In genomic region chr20:50794846-50795634, GRCh38 we compare ENCODE assay signal across 1 cellular context.
TF ChIP-seq lines count a peak whose summit lies in the region.

A gene with protein sequence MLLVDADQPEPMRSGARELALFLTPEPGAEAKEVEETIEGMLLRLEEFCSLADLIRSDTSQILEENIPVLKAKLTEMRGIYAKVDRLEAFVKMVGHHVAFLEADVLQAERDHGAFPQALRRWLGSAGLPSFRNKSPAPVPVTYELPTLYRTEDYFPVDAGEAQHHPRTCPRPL (plus strand): TSS chr20:50795061. CDS start chr20:50795084, 23 bp downstream.

TF ChIP-seq in GM12878, 131 proteins besides CTCF, POLR2A, EP300 and RAD21 (continued from another document and continues in another):
- TF ChIP-seq PRDM15 (CRISPR knock-in tag; IDR thresholded peaks at IDR 0.05) (no peak), E4F1 (IDR thresholded peaks at IDR 0.05; ENCODE audit: borderline replicate concordance, partially characterized antibody) (no peak), CEBPZ (IDR thresholded peaks at IDR 0.05; ENCODE audit: low read depth, low read length) (no peak), FOXK2 (IDR thresholded peaks at IDR 0.05) (no peak), E2F8 (IDR thresholded peaks at IDR 0.05; ENCODE audit: low read depth, partially characterized antibody) (no peak), YBX1 (IDR thresholded peaks at IDR 0.05) (no peak), NR2C1 (IDR thresholded peaks at IDR 0.05) (peak; percentile 49), ZNF207 (IDR thresholded peaks at IDR 0.05; ENCODE audit: borderline replicate concordance) (0 out of 2 replicates have a peak, but pooled peaks have one; percentile 46), SMC3 (IDR thresholded peaks at IDR 0.05; ENCODE audit: borderline replicate concordance, low read length) (peak; percentile 60), FOXM1 (IDR thresholded peaks at IDR 0.05; ENCODE audit: low read depth, low read length) (0 out of 2 replicates have a peak, but pooled peaks have one; percentile 14), ATF7 (IDR thresholded peaks at IDR 0.05; ENCODE audit: low read depth) (no peak), RELA (IDR thresholded peaks at IDR 0.05; ENCODE audit: borderline replicate concordance, partially characterized antibody) (peak; percentile 68), BHLHE40 (IDR thresholded peaks at IDR 0.05; ENCODE audit: borderline replicate concordance in 1 of 2, low read depth in 2 of 2, low read length in 1 of 2) (peak; percentile 70 to 90; a peak in 3 of 4 replicates), SMARCA5 (IDR thresholded peaks at IDR 0.05) (peak; percentile 100), NFXL1 (IDR thresholded peaks at IDR 0.05; ENCODE audit: borderline replicate concordance) (no peak; the same call in 1 of the 2 replicates), IRF5 (IDR thresholded peaks at IDR 0.05; ENCODE audit: borderline replicate concordance) (no peak), NBN (IDR thresholded peaks at IDR 0.05) (no peak), ZNF622 (IDR thresholded peaks at IDR 0.05) (no peak), NR2C2 (IDR thresholded peaks at IDR 0.05; ENCODE audit: borderline replicate concordance, control insufficient read depth, insufficient read length, low read depth) (no peak), STAT1 (conservative IDR thresholded peaks at IDR 0.05) (0 out of 2 replicates have a peak, but pooled peaks have one; percentile 37), USF1 (IDR thresholded peaks at IDR 0.05; ENCODE audit: borderline replicate concordance, extremely low read length, insufficient read depth, low read depth, low read length) (no peak), MYB (IDR thresholded peaks at IDR 0.05; ENCODE audit: borderline replicate concordance, low read depth, low read length) (no peak), ZNF687 (IDR thresholded peaks at IDR 0.05) (peak; percentile 51; the same call in 1 of the 2 replicates), REST (IDR thresholded peaks at IDR 0.05; ENCODE audit: low read depth, low read length) (no peak), ZNF274 (IDR thresholded peaks at IDR 0.05; ENCODE audit: insufficient read depth, insufficient read length) (no peak), RFX5 (IDR thresholded peaks at IDR 0.05; ENCODE audit: low read depth, low read length) (no peak)
- TF ChIP-seq, protein P1, sequence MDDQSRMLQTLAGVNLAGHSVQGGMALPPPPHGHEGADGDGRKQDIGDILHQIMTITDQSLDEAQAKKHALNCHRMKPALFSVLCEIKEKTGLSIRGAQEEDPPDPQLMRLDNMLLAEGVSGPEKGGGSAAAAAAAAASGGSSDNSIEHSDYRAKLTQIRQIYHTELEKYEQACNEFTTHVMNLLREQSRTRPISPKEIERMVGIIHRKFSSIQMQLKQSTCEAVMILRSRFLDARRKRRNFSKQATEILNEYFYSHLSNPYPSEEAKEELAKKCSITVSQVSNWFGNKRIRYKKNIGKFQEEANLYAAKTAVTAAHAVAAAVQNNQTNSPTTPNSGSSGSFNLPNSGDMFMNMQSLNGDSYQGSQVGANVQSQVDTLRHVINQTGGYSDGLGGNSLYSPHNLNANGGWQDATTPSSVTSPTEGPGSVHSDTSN (IDR thresholded peaks at IDR 0.05; ENCODE audit: insufficient replicate concordance, low read depth, low read length), result no peak
